ENCODE assay signal across 14 cellular contexts in genomic region chr1:41330588-41331545, GRCh38. TPM values are rescaled to one million over a fixed set of nuclear protein-coding genes. Genes with fewer than 3 reads are reported as not detected.
A peak's percentile ranks its signal among the peaks of the same experiment; 100 is the strongest.
DNase-seq lines count a peak whose midpoint lies in the region; ATAC-seq and TF ChIP-seq lines count a peak whose summit lies in the region.
"Had no signal": no experiment of that assay in that cellular context is flagged by ENCODE, and none has a peak within 500 bp of the region (broad histone marks: within the 10 kb centered on the region; RNA-seq: fewer than 3 reads in every experiment).

No MANE protein-coding gene starts in this region.

- ATAC-seq in effector memory CD8-positive, alpha-beta T cell (replicated peaks): no peak
- no peak for ATAC-seq in GM19328 (IDR thresholded peaks at IDR 0.05; ENCODE audit: unreplicated experiment)
- no peak for ATAC-seq in HG03442 (IDR thresholded peaks at IDR 0.05; ENCODE audit: unreplicated experiment)

- peak; percentile 29 for TF ChIP-seq CTCF in neural crest cell (conservative IDR thresholded peaks at IDR 0.05)

- H3K27me3 Mint-ChIP-seq in neural crest cell (ENCODE audit: low read depth): no peaks in the 10 kb centered on the region
- peaks cover 4 to 9% of the 10 kb centered on the region in 2 donors for H3K27me3 Mint-ChIP-seq in effector memory CD8-positive, alpha-beta T cell

- peaks cover 6% of the 10 kb centered on the region for H3K9me3 Mint-ChIP-seq in neural crest cell
- peaks cover 0 to 2% of the 10 kb centered on the region in 2 donors for H3K9me3 Mint-ChIP-seq in effector memory CD8-positive, alpha-beta T cell

- no peak overlapping the region for H3K4me3 Mint-ChIP-seq in neural crest cell
- no peak overlapping the region for H3K4me3 Mint-ChIP-seq in effector memory CD8-positive, alpha-beta T cell
- H3K4me3 Mint-ChIP-seq: CD8-positive, alpha-beta memory T cell had no signal

- H3K27ac Mint-ChIP-seq in neural crest cell (ENCODE audit: unreplicated experiment): no peak overlapping the region
- H3K27ac Mint-ChIP-seq in effector memory CD8-positive, alpha-beta T cell: no peak overlapping the region
- H3K27ac Mint-ChIP-seq: CD8-positive, alpha-beta memory T cell had no signal

- no peaks in the 10 kb centered on the region for H3K36me3 Mint-ChIP-seq in neural crest cell (ENCODE audit: low read depth)
- no peaks in the 10 kb centered on the region for H3K36me3 Mint-ChIP-seq in effector memory CD8-positive, alpha-beta T cell (ENCODE audit: insufficient read depth)
- H3K36me3 Mint-ChIP-seq: CD8-positive, alpha-beta memory T cell had no signal

- peaks cover 11% of the 10 kb centered on the region for H3K4me1 Mint-ChIP-seq in neural crest cell
- no peaks in the 10 kb centered on the region for H3K4me1 Mint-ChIP-seq in effector memory CD8-positive, alpha-beta T cell (ENCODE audit: low read depth in 2 of 2)
- H3K4me1 Mint-ChIP-seq: CD8-positive, alpha-beta memory T cell had no signal

- DNase-seq in ELF-1 (ENCODE audit: low read depth, low spot score) (peak; percentile 74), NCI-H69 (lab: John Stamatoyannopoulos, UW) (peak; percentile 24), dermis blood vessel endothelial cell (peak; percentile 28), neural crest cell (ENCODE audit: low read depth, low spot score) (no peak)
- DNase-seq in effector memory CD8-positive, alpha-beta T cell: no peak
- DNase-seq in NK-92 treated with Interleukin-12 subunit alpha and Interleukin-12 subunit beta, amount 100 ng/mL, for 24 hours (lab: John Stamatoyannopoulos, UW): no peak
- DNase-seq: activated CD4-positive, alpha-beta T cell treated with anti-CD3 and anti-CD28 coated beads, Interleukin-2, amount 50 U/mL, for 48 hours; activated naive CD4-positive, alpha-beta T cell treated with anti-CD3 and anti-CD28 coated beads, Interleukin-2, amount 50 U/mL, for 16 hours; CD8-positive, alpha-beta memory T cell; cortex of kidney; foreskin melanocyte; NCI-H510A treated with DMSO at 0.1 percent for 48 hours had no signal

RNA-seq across cellular contexts. Expression of gene FOXO6, which starts 30.4 kb away (rescaled TPM):
- 0.05 TPM in 1 of 2 replicates, not detected in the other for total RNA-seq in dermis blood vessel endothelial cell
- 1.2 and 1.4 TPM in 2 replicates for total RNA-seq in neural crest cell

Comparison
In these comparisons a context has a peak if more than half of its experiments do, and no peak if none do; other contexts are left out.
1. DNase-seq: peak in ELF-1 (single experiment), NCI-H69 (single experiment) and dermis blood vessel endothelial cell (single experiment); none in neural crest cell (single experiment), effector memory CD8-positive, alpha-beta T cell (0 of 3) and NK-92 treated with Interleukin-12 subunit alpha and Interleukin-12 subunit beta, amount 100 ng/mL, for 24 hours (single experiment).